In genomic region chr3:168546707-168547106, GRCh38 we compare ENCODE assay signal across 24 cellular contexts.
DNase-seq lines count a peak whose midpoint lies in the region; ATAC-seq, FAIRE-seq and TF ChIP-seq lines count a peak whose summit lies in the region.
"Had no signal": no experiment of that assay in that cellular context is flagged by ENCODE, and none has a peak within 500 bp of the region (broad histone marks: within the 10 kb centered on the region; RNA-seq: fewer than 3 reads in every experiment).

No MANE protein-coding gene starts in this region.

- in situ Hi-C loops in G401 (cut with HindIII; ENCODE audit: low sequenced_read_pairs) = no loop called here

- POLR2A ChIA-PET in naive thymus-derived CD4-positive, alpha-beta T cell (lab: Charles Lee) = no interaction called here

- H3K4me3 Mint-ChIP-seq in GM23338 (no peak overlapping the region), astrocyte (ENCODE audit: unreplicated experiment) (no peak overlapping the region), mesothelial cell of epicardium (no peak overlapping the region)
- H3K4me3 Mint-ChIP-seq in naive thymus-derived CD4-positive, alpha-beta T cell = no peak overlapping the region
- H3K4me3 Mint-ChIP-seq: CD14-positive monocyte; CD4-positive, alpha-beta T cell; CD8-positive, alpha-beta memory T cell had no signal

- H3K9me2 ChIP-seq in GM23338 (ENCODE audit: insufficient read depth) = no peaks in the 10 kb centered on the region

- no peak overlapping the region for H3K27ac ChIP-seq in GM23338 (ENCODE audit: low read depth)
- H3K27ac ChIP-seq in astrocyte (ENCODE audit: low read depth, low read length) = no peak overlapping the region
- H3K27ac ChIP-seq in spleen = no peak overlapping the region
- H3K27ac ChIP-seq in naive thymus-derived CD4-positive, alpha-beta T cell (ENCODE audit: low read depth, low read length) = no peak overlapping the region
- H3K27ac ChIP-seq: A549; BLaER1 treated with 17β-estradiol and CSF1 and Interleukin-3, amounts not matched to agents 10 nM and 100 nM had no signal

- TF ChIP-seq POLR2A in spleen (IDR thresholded peaks at IDR 0.05) = no peak

- H3K4me3 ChIP-seq in GM23338 (no peak overlapping the region), astrocyte (ENCODE audit: insufficient read depth, low read depth, low read length) (no peak overlapping the region), spleen (no peak overlapping the region)
- H3K4me3 ChIP-seq in naive thymus-derived CD4-positive, alpha-beta T cell (ENCODE audit: low read length) = no peak overlapping the region
- H3K4me3 ChIP-seq: A549; BLaER1 treated with 17β-estradiol and CSF1 and Interleukin-3, amounts not matched to agents 10 nM and 100 nM had no signal

- no peaks in the 10 kb centered on the region for H3K9me3 ChIP-seq in astrocyte (ENCODE audit: insufficient read depth, low read depth, low read length)
- H3K9me3 ChIP-seq in spleen = no peaks in the 10 kb centered on the region
- H3K9me3 ChIP-seq in naive thymus-derived CD4-positive, alpha-beta T cell (ENCODE audit: control insufficient read depth in 2 of 3, low read length in 3 of 3) = no peaks in the 10 kb centered on the region
- H3K9me3 ChIP-seq: A549; BE2C; BLaER1 treated with 17β-estradiol and CSF1 and Interleukin-3, amounts not matched to agents 10 nM and 100 nM had no signal

- no peaks in the 10 kb centered on the region for H3K9me3 Mint-ChIP-seq in GM23338
- no peaks in the 10 kb centered on the region for H3K9me3 Mint-ChIP-seq in astrocyte (ENCODE audit: unreplicated experiment)
- H3K9me3 Mint-ChIP-seq in mesothelial cell of epicardium = peaks cover 4% of the 10 kb centered on the region
- H3K9me3 Mint-ChIP-seq in naive thymus-derived CD4-positive, alpha-beta T cell = peaks cover 0 to 19% (median 0%) of the 10 kb centered on the region in 11 donors

- H3K4me1 ChIP-seq in GM23338 (ENCODE audit: insufficient read depth) (peaks cover 45% of the 10 kb centered on the region), astrocyte (ENCODE audit: insufficient read depth, low read length) (no peaks in the 10 kb centered on the region), spleen (no peaks in the 10 kb centered on the region)
- H3K4me1 ChIP-seq in naive thymus-derived CD4-positive, alpha-beta T cell (ENCODE audit: control insufficient read depth in 2 of 2, insufficient read depth in 2 of 2, low read length in 2 of 2) = no peaks in the 10 kb centered on the region
- H3K4me1 ChIP-seq: A549; BE2C; BLaER1 treated with 17β-estradiol and CSF1 and Interleukin-3, amounts not matched to agents 10 nM and 100 nM had no signal

- H2AFZ ChIP-seq in GM23338 (no peak overlapping the region), astrocyte (ENCODE audit: low read depth, low read length) (no peak overlapping the region)

- intact Hi-C loops in spleen (cut with DNase I; ENCODE audit: low total_unique reads) = no loop called here
- intact Hi-C loops in naive thymus-derived CD4-positive, alpha-beta T cell (cut with micrococcal nuclease) = no loop called here

- H3K27me3 Mint-ChIP-seq in GM23338 (ENCODE audit: insufficient read depth, low read depth, poor library complexity) = no peaks in the 10 kb centered on the region
- H3K27me3 Mint-ChIP-seq in astrocyte (ENCODE audit: low read depth, unreplicated experiment) = peaks cover 2% of the 10 kb centered on the region
- no peaks in the 10 kb centered on the region for H3K27me3 Mint-ChIP-seq in mesothelial cell of epicardium (ENCODE audit: low read depth)
- no peaks in the 10 kb centered on the region for H3K27me3 Mint-ChIP-seq in naive thymus-derived CD4-positive, alpha-beta T cell
- H3K27me3 Mint-ChIP-seq: CD4-positive, alpha-beta T cell; CD8-positive, alpha-beta memory T cell had no signal

- no peak for FAIRE-seq in astrocyte (lab: Jason Lieb, UNC)
- FAIRE-seq: A549, D721Med, G401.6, GM12892 had no signal

- no peak overlapping the region for H3K4me2 ChIP-seq in GM23338
- H3K4me2 ChIP-seq in astrocyte (ENCODE audit: low read length) = no peak overlapping the region
- H3K4me2 ChIP-seq: A549; BLaER1 treated with 17β-estradiol and CSF1 and Interleukin-3, amounts not matched to agents 10 nM and 100 nM had no signal

- CTCF ChIA-PET in naive thymus-derived CD4-positive, alpha-beta T cell (lab: Charles Lee) = no interaction called here

- no peak for TF ChIP-seq CTCF in GM23338 (conservative IDR thresholded peaks at IDR 0.05; ENCODE audit: low read depth in 2 of 2)
- TF ChIP-seq CTCF in astrocyte (IDR thresholded peaks at IDR 0.05; ENCODE audit: insufficient read depth, low read depth, low read length) = no peak
- no peak for TF ChIP-seq CTCF in mesothelial cell of epicardium (IDR thresholded peaks at IDR 0.05; ENCODE audit: unreplicated experiment)
- TF ChIP-seq CTCF in spleen (IDR thresholded peaks at IDR 0.05 in 8 of 11, conservative IDR thresholded peaks at IDR 0.05 in 3 of 11) = no peak

- no peaks in the 10 kb centered on the region for H3F3A ChIP-seq in GM23338 (replicated peaks; ENCODE audit: low read depth)

- DNase-seq in GM23338 (ENCODE audit: low spot score) (no peak), astrocyte (ENCODE audit: low read depth) (peak; percentile 2), mesothelial cell of epicardium (ENCODE audit: low spot score in 2 of 2, unreplicated experiment in 2 of 2) (no peak), spleen (peak; percentile 19), G401 (ENCODE audit: low spot score) (no peak)
- DNase-seq in naive thymus-derived CD4-positive, alpha-beta T cell = no peak
- DNase-seq: 8988T; ACHN; AML-193; BE2C; CD4-positive, alpha-beta T cell; CD8-positive, alpha-beta memory T cell; DMS 273 treated with DMSO at 0.1 percent for 48 hours; DMS79 treated with DMSO at 0.1 percent for 48 hours; GOT3; H7 had no signal

- H3K36me3 Mint-ChIP-seq in GM23338 (ENCODE audit: low read depth) (no peaks in the 10 kb centered on the region; the same call in 2 of the 3 replicates), astrocyte (ENCODE audit: low read depth, unreplicated experiment) (no peaks in the 10 kb centered on the region), mesothelial cell of epicardium (peaks cover 8% of the 10 kb centered on the region)
- no peaks in the 10 kb centered on the region for H3K36me3 Mint-ChIP-seq in naive thymus-derived CD4-positive, alpha-beta T cell
- H3K36me3 Mint-ChIP-seq: CD14-positive monocyte; CD8-positive, alpha-beta memory T cell had no signal

- H3K27me3 ChIP-seq in GM23338 (ENCODE audit: insufficient read depth) (no peaks in the 10 kb centered on the region), astrocyte (ENCODE audit: insufficient read depth, low read length) (no peaks in the 10 kb centered on the region), spleen (replicated peaks in 1 of 7) (no peaks in the 10 kb centered on the region)
- H3K27me3 ChIP-seq in naive thymus-derived CD4-positive, alpha-beta T cell (ENCODE audit: control insufficient read depth in 2 of 2, insufficient read depth in 2 of 2, low read length in 2 of 2) = no peaks in the 10 kb centered on the region
- H3K27me3 ChIP-seq: BE2C; BLaER1 treated with 17β-estradiol and CSF1 and Interleukin-3, amounts not matched to agents 10 nM and 100 nM had no signal

- H3K4me1 Mint-ChIP-seq in GM23338 (peaks cover 47% of the 10 kb centered on the region), astrocyte (ENCODE audit: low read depth, unreplicated experiment) (peaks cover 2% of the 10 kb centered on the region), mesothelial cell of epicardium (peaks cover 61% of the 10 kb centered on the region)
- no peaks in the 10 kb centered on the region for H3K4me1 Mint-ChIP-seq in naive thymus-derived CD4-positive, alpha-beta T cell
- H3K4me1 Mint-ChIP-seq: CD14-positive monocyte; CD8-positive, alpha-beta memory T cell had no signal

- H4K20me1 ChIP-seq in GM23338 (replicated peaks; ENCODE audit: insufficient read depth) (no peaks in the 10 kb centered on the region), astrocyte (ENCODE audit: insufficient read depth, low read length) (no peaks in the 10 kb centered on the region)
- H4K20me1 ChIP-seq: BLaER1 treated with 17β-estradiol and CSF1 and Interleukin-3, amounts not matched to agents 10 nM and 100 nM had no signal

- H3K9ac ChIP-seq in astrocyte (ENCODE audit: low read length) = no peak overlapping the region
- H3K9ac ChIP-seq: BLaER1 treated with 17β-estradiol and CSF1 and Interleukin-3, amounts not matched to agents 10 nM and 100 nM had no signal

- 85 to 93% (median 88%) methylated on average over 7 of the region's 7 CpGs for WGBS in spleen, 5 donors

- ATAC-seq in GM23338 = no peak
- no peak for ATAC-seq in HG02981 (IDR thresholded peaks at IDR 0.05; ENCODE audit: unreplicated experiment)
- ATAC-seq in naive thymus-derived CD4-positive, alpha-beta T cell = no peak
- ATAC-seq: A549, HCT116 had no signal

- H3K36me3 ChIP-seq in GM23338 (ENCODE audit: insufficient read depth) (no peaks in the 10 kb centered on the region), astrocyte (ENCODE audit: insufficient read depth, low read length) (no peaks in the 10 kb centered on the region), spleen (no peaks in the 10 kb centered on the region)
- no peaks in the 10 kb centered on the region for H3K36me3 ChIP-seq in naive thymus-derived CD4-positive, alpha-beta T cell (ENCODE audit: control insufficient read depth in 2 of 3, insufficient read depth in 3 of 3, low read length in 3 of 3)
- H3K36me3 ChIP-seq: BE2C; BLaER1 treated with 17β-estradiol and CSF1 and Interleukin-3, amounts not matched to agents 10 nM and 100 nM had no signal

- H3K27ac Mint-ChIP-seq in GM23338 (peak overlapping the region; percentile 41; the same call in 1 of the 2 replicates), astrocyte (ENCODE audit: unreplicated experiment) (no peak overlapping the region), mesothelial cell of epicardium (peak overlapping the region; percentile 4)
- no peak overlapping the region for H3K27ac Mint-ChIP-seq in naive thymus-derived CD4-positive, alpha-beta T cell
- H3K27ac Mint-ChIP-seq: CD14-positive monocyte; CD4-positive, alpha-beta T cell; CD8-positive, alpha-beta memory T cell had no signal

- H3K79me2 ChIP-seq in GM23338 (replicated peaks; ENCODE audit: insufficient read depth) (no peaks in the 10 kb centered on the region), astrocyte (ENCODE audit: insufficient read depth, low read length) (no peaks in the 10 kb centered on the region)

TF ChIP-seq in GM23338, 12 proteins besides CTCF, POLR2A, EP300 and RAD21 (continues in another document):
- no peak for TF ChIP-seq EZH2 (IDR thresholded peaks at IDR 0.05; ENCODE audit: low read depth, unreplicated experiment)

Comparison
In these comparisons a context has a peak if more than half of its experiments do, and no peak if none do; other contexts are left out.
1. DNase-seq: peak in astrocyte (single experiment) and spleen (single experiment); none in GM23338 (single experiment), mesothelial cell of epicardium (0 of 2), G401 (single experiment) and naive thymus-derived CD4-positive, alpha-beta T cell (0 of 9).
2. H3K27ac Mint-ChIP-seq: peak in GM23338 (single experiment) and mesothelial cell of epicardium (single experiment); none in astrocyte (single experiment) and naive thymus-derived CD4-positive, alpha-beta T cell (0 of 9).